Comparison of ENCODE assay signal across 1 cellular context in the genomic region with DNA sequence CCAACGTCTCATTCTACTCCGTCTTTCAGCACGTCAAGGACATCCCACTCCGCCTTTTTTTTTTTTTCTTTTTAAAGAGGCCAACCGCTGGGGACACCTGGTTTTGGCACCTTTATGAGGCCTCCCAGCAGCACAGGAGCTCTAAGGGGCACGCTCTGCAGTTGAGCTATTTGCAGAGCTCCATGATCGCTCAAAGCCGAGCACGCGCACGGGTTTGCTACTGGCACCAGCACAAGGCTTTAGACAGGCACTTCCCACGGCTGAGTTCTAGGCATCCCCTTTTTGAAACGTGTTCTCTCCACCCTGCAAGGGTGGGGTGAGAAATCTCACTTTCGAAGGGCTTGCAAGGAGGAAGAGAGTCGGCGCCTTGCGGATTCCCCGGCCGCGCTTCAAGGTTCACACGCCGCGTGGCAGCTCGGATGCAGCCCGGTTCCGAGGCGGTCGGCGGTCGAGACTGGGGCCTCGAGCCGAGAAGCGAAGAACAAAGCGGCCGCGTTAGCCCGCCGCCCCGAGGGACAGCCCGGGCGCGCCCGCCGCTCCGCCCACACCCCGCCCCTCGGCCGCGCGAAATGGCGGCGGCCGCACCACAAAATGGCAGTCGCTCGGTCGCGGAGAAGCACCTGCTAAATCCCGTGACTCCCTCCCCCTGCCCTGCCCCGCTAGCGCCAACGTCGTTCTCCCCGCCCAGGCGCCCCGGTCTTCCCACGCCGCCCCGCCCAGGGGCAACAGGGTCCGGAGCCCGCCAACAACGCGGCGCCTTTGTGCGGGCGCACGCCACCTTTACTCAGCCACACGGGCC.
TF ChIP-seq lines count a peak whose summit lies in the region.

No MANE protein-coding gene starts in this region.

TF ChIP-seq in K562, 482 proteins besides CTCF, POLR2A, EP300 and RAD21 (continued from another document and continues in another):
- TF ChIP-seq, protein P1, sequence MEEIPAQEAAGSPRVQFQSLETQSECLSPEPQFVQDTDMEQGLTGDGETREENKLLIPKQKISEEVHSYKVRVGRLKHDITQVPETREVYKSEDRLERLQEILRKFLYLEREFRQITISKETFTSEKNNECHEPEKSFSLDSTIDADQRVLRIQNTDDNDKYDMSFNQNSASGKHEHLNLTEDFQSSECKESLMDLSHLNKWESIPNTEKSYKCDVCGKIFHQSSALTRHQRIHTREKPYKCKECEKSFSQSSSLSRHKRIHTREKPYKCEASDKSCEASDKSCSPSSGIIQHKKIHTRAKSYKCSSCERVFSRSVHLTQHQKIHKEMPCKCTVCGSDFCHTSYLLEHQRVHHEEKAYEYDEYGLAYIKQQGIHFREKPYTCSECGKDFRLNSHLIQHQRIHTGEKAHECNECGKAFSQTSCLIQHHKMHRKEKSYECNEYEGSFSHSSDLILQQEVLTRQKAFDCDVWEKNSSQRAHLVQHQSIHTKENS (CRISPR knock-in tag; IDR thresholded peaks at IDR 0.05), result no peak
- TF ChIP-seq LEF1 (IDR thresholded peaks at IDR 0.05) (peak; percentile 26; the same call in 1 of the 2 replicates), MYC (IDR thresholded peaks at IDR 0.05; ENCODE audit: low read depth, low read length) (peak; percentile 96), MYC (CRISPR knock-in tag; IDR thresholded peaks at IDR 0.05; ENCODE audit: borderline replicate concordance, low read depth) (peak; percentile 88), HDAC1 (IDR thresholded peaks at IDR 0.05) (peak in 1 of 2 experiments; percentile 79; a peak in 2 of 4 replicates), NRF1 (conservative IDR thresholded peaks at IDR 0.05 in 1 of 2, IDR thresholded peaks at IDR 0.05 in 1 of 2) (peak; percentile 84 to 86), POLR3G (IDR thresholded peaks at IDR 0.05; ENCODE audit: extremely low read depth, insufficient read length, insufficient replicate concordance) (no peak), HEY1 (CRISPR knock-in tag; IDR thresholded peaks at IDR 0.05; ENCODE audit: borderline replicate concordance) (peak; percentile 66; the same call in 1 of the 2 replicates), PHTF2 (CRISPR knock-in tag; IDR thresholded peaks at IDR 0.05) (no peak), RNF2 (IDR thresholded peaks at IDR 0.05) (0 out of 2 replicates have a peak, but pooled peaks have one; percentile 30), GABPB2 (CRISPR knock-in tag; conservative IDR thresholded peaks at IDR 0.05) (no peak), BCOR (IDR thresholded peaks at IDR 0.05) (peak; percentile 74), ZNF324 (CRISPR knock-in tag; IDR thresholded peaks at IDR 0.05) (no peak; the same call in 1 of the 2 replicates), ZNF589 (CRISPR knock-in tag; IDR thresholded peaks at IDR 0.05; ENCODE audit: low read depth) (peak; percentile 71; the same call in 1 of the 2 replicates), ESRRB (CRISPR knock-in tag; IDR thresholded peaks at IDR 0.05; ENCODE audit: borderline replicate concordance) (peak; percentile 78; the same call in 1 of the 2 replicates), HNRNPLL (IDR thresholded peaks at IDR 0.05; ENCODE audit: low read depth, low read length, poor library complexity, severe bottlenecking) (peak; percentile 46), HDGF (IDR thresholded peaks at IDR 0.05) (no peak), ETV6 (IDR thresholded peaks at IDR 0.05; ENCODE audit: borderline replicate concordance in 1 of 2, low read depth in 2 of 2, low read length in 1 of 2) (no peak), ETV6 (CRISPR knock-in tag; IDR thresholded peaks at IDR 0.05; ENCODE audit: borderline replicate concordance) (peak; percentile 12; the same call in 1 of the 2 replicates), ZKSCAN8 (CRISPR knock-in tag; IDR thresholded peaks at IDR 0.05) (no peak; the same call in 1 of the 2 replicates), KDM1A (IDR thresholded peaks at IDR 0.05) (peak; percentile 16 to 35; a peak in 3 of 4 replicates), SRSF1 (IDR thresholded peaks at IDR 0.05; ENCODE audit: low read depth, low read length) (no peak), SMAD1 (IDR thresholded peaks at IDR 0.05; ENCODE audit: low read depth, low read length, partially characterized antibody) (peak; percentile 77), U2AF1 (optimal IDR thresholded peaks at IDR 0.05; ENCODE audit: low read depth, low read length) (no peak), CEBPG (CRISPR knock-in tag; IDR thresholded peaks at IDR 0.05) (no peak; the same call in 1 of the 2 replicates), CEBPG (tag; conservative IDR thresholded peaks at IDR 0.05 in 1 of 2, IDR thresholded peaks at IDR 0.05 in 1 of 2) (no peak), HOXB6 (CRISPR knock-in tag; IDR thresholded peaks at IDR 0.05; ENCODE audit: borderline replicate concordance) (no peak), ZNF174 (CRISPR knock-in tag; IDR thresholded peaks at IDR 0.05) (no peak), ELF4 (CRISPR knock-in tag; IDR thresholded peaks at IDR 0.05) (peak; percentile 24; the same call in 1 of the 2 replicates), ZFP1 (CRISPR knock-in tag; IDR thresholded peaks at IDR 0.05) (no peak), ZNF76 (CRISPR knock-in tag; IDR thresholded peaks at IDR 0.05; ENCODE audit: borderline replicate concordance) (peak; percentile 90; the same call in 1 of the 2 replicates)
- TF ChIP-seq, protein P2, sequence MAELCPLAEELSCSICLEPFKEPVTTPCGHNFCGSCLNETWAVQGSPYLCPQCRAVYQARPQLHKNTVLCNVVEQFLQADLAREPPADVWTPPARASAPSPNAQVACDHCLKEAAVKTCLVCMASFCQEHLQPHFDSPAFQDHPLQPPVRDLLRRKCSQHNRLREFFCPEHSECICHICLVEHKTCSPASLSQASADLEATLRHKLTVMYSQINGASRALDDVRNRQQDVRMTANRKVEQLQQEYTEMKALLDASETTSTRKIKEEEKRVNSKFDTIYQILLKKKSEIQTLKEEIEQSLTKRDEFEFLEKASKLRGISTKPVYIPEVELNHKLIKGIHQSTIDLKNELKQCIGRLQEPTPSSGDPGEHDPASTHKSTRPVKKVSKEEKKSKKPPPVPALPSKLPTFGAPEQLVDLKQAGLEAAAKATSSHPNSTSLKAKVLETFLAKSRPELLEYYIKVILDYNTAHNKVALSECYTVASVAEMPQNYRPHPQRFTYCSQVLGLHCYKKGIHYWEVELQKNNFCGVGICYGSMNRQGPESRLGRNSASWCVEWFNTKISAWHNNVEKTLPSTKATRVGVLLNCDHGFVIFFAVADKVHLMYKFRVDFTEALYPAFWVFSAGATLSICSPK (IDR thresholded peaks at IDR 0.05; ENCODE audit: borderline replicate concordance), result peak; percentile 66; the same call in 1 of the 2 replicates
- TF ChIP-seq, protein P3, sequence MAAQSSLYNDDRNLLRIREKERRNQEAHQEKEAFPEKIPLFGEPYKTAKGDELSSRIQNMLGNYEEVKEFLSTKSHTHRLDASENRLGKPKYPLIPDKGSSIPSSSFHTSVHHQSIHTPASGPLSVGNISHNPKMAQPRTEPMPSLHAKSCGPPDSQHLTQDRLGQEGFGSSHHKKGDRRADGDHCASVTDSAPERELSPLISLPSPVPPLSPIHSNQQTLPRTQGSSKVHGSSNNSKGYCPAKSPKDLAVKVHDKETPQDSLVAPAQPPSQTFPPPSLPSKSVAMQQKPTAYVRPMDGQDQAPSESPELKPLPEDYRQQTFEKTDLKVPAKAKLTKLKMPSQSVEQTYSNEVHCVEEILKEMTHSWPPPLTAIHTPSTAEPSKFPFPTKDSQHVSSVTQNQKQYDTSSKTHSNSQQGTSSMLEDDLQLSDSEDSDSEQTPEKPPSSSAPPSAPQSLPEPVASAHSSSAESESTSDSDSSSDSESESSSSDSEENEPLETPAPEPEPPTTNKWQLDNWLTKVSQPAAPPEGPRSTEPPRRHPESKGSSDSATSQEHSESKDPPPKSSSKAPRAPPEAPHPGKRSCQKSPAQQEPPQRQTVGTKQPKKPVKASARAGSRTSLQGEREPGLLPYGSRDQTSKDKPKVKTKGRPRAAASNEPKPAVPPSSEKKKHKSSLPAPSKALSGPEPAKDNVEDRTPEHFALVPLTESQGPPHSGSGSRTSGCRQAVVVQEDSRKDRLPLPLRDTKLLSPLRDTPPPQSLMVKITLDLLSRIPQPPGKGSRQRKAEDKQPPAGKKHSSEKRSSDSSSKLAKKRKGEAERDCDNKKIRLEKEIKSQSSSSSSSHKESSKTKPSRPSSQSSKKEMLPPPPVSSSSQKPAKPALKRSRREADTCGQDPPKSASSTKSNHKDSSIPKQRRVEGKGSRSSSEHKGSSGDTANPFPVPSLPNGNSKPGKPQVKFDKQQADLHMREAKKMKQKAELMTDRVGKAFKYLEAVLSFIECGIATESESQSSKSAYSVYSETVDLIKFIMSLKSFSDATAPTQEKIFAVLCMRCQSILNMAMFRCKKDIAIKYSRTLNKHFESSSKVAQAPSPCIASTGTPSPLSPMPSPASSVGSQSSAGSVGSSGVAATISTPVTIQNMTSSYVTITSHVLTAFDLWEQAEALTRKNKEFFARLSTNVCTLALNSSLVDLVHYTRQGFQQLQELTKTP (IDR thresholded peaks at IDR 0.05; ENCODE audit: low read depth in 1 of 2, partially characterized antibody in 2 of 2), result peak; percentile 67 to 88
- TF ChIP-seq, protein P4, sequence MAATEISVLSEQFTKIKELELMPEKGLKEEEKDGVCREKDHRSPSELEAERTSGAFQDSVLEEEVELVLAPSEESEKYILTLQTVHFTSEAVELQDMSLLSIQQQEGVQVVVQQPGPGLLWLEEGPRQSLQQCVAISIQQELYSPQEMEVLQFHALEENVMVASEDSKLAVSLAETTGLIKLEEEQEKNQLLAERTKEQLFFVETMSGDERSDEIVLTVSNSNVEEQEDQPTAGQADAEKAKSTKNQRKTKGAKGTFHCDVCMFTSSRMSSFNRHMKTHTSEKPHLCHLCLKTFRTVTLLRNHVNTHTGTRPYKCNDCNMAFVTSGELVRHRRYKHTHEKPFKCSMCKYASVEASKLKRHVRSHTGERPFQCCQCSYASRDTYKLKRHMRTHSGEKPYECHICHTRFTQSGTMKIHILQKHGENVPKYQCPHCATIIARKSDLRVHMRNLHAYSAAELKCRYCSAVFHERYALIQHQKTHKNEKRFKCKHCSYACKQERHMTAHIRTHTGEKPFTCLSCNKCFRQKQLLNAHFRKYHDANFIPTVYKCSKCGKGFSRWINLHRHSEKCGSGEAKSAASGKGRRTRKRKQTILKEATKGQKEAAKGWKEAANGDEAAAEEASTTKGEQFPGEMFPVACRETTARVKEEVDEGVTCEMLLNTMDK (IDR thresholded peaks at IDR 0.05; ENCODE audit: borderline replicate concordance, insufficient read depth, low read depth, low read length, poor library complexity, severe bottlenecking), result peak; percentile 4
- TF ChIP-seq, protein P5, sequence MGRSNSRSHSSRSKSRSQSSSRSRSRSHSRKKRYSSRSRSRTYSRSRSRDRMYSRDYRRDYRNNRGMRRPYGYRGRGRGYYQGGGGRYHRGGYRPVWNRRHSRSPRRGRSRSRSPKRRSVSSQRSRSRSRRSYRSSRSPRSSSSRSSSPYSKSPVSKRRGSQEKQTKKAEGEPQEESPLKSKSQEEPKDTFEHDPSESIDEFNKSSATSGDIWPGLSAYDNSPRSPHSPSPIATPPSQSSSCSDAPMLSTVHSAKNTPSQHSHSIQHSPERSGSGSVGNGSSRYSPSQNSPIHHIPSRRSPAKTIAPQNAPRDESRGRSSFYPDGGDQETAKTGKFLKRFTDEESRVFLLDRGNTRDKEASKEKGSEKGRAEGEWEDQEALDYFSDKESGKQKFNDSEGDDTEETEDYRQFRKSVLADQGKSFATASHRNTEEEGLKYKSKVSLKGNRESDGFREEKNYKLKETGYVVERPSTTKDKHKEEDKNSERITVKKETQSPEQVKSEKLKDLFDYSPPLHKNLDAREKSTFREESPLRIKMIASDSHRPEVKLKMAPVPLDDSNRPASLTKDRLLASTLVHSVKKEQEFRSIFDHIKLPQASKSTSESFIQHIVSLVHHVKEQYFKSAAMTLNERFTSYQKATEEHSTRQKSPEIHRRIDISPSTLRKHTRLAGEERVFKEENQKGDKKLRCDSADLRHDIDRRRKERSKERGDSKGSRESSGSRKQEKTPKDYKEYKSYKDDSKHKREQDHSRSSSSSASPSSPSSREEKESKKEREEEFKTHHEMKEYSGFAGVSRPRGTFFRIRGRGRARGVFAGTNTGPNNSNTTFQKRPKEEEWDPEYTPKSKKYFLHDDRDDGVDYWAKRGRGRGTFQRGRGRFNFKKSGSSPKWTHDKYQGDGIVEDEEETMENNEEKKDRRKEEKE (IDR thresholded peaks at IDR 0.05; ENCODE audit: borderline replicate concordance in 1 of 2, control insufficient read depth in 1 of 2, low read depth in 2 of 2, low read length in 1 of 2), result peak in 1 of 2 experiments; percentile 60; a peak in 1 of 4 replicates
- TF ChIP-seq, protein P6, sequence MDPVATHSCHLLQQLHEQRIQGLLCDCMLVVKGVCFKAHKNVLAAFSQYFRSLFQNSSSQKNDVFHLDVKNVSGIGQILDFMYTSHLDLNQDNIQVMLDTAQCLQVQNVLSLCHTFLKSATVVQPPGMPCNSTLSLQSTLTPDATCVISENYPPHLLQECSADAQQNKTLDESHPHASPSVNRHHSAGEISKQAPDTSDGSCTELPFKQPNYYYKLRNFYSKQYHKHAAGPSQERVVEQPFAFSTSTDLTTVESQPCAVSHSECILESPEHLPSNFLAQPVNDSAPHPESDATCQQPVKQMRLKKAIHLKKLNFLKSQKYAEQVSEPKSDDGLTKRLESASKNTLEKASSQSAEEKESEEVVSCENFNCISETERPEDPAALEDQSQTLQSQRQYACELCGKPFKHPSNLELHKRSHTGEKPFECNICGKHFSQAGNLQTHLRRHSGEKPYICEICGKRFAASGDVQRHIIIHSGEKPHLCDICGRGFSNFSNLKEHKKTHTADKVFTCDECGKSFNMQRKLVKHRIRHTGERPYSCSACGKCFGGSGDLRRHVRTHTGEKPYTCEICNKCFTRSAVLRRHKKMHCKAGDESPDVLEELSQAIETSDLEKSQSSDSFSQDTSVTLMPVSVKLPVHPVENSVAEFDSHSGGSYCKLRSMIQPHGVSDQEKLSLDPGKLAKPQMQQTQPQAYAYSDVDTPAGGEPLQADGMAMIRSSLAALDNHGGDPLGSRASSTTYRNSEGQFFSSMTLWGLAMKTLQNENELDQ (CRISPR knock-in tag; IDR thresholded peaks at IDR 0.05; ENCODE audit: borderline replicate concordance), result no peak
- TF ChIP-seq, protein P7, sequence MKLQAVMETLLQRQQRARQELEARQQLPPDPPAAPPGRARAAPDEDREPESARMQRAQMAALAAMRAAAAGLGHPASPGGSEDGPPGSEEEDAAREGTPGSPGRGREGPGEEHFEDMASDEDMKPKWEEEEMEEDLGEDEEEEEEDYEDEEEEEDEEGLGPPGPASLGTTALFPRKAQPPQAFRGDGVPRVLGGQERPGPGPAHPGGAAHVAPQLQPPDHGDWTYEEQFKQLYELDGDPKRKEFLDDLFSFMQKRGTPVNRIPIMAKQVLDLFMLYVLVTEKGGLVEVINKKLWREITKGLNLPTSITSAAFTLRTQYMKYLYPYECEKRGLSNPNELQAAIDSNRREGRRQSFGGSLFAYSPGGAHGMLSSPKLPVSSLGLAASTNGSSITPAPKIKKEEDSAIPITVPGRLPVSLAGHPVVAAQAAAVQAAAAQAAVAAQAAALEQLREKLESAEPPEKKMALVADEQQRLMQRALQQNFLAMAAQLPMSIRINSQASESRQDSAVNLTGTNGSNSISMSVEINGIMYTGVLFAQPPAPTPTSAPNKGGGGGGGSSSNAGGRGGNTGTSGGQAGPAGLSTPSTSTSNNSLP (IDR thresholded peaks at IDR 0.05; ENCODE audit: borderline replicate concordance, low read depth, low read length), result no peak
